ENCODE assay signal across 8 cellular contexts in the genomic region with DNA sequence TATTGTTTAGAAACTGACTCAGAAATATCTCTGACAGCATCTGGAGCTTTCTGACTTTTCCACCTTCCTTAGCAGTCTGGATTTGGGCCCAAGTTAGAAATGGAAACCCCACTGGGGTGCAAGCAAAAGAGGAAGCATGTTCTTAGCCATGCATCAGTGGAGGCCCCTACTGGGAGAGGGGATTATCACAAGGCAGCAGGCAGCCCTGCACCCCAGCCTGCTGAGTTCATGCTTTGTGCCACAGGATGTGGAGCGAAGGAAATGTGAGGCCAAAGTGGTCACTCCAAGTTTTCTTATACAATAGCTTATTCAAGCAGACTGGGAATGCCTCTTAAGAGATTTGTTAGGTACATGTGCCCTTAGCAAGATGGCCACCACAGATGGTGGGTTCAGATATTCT.
DNase-seq lines count a peak whose midpoint lies in the region; ATAC-seq, FAIRE-seq and TF ChIP-seq lines count a peak whose summit lies in the region.

No MANE protein-coding gene starts in this region.

- H4K20me1 ChIP-seq in keratinocyte (ENCODE audit: control insufficient read depth, extremely low read depth, insufficient read depth, low read length): no peaks in the 10 kb centered on the region

- dilution Hi-C loops in keratinocyte (cut with MboI; ENCODE audit: extremely low pct_ligation_motif_present, low sequenced_read_pairs): no loop called here

- no peaks in the 10 kb centered on the region for H3K27me3 ChIP-seq in keratinocyte (ENCODE audit: control insufficient read depth, extremely low read depth, insufficient read depth, low read length)
- no peaks in the 10 kb centered on the region for H3K27me3 ChIP-seq in vagina

- no peaks in the 10 kb centered on the region for H3K9me3 ChIP-seq in keratinocyte (ENCODE audit: control insufficient read depth, low read depth, low read length)
- no peaks in the 10 kb centered on the region for H3K9me3 ChIP-seq in vagina

- TF ChIP-seq POLR2A in vagina (IDR thresholded peaks at IDR 0.05): no peak

- no peak for FAIRE-seq in keratinocyte (lab: Jason Lieb, UNC)

- ATAC-seq in HG02610 (IDR thresholded peaks at IDR 0.05; ENCODE audit: unreplicated experiment) (peak; percentile 51), GM18867 (IDR thresholded peaks at IDR 0.05; ENCODE audit: unreplicated experiment) (no peak)

- H3K27ac ChIP-seq in keratinocyte (ENCODE audit: control insufficient read depth, insufficient read depth, low read length): no peak overlapping the region
- no peak overlapping the region for H3K27ac ChIP-seq in vagina

- DNase-seq in NCI-H1417 (lab: John Stamatoyannopoulos, UW) (peak in 2 of 3 experiments; percentile 7 to 17), NCI-H1417 treated with DMSO at 0.1 percent for 48 hours (lab: John Stamatoyannopoulos, UW) (no peak), RPMI8226 (peak; percentile 21), keratinocyte (ENCODE audit: low read depth, low spot score) (no peak), vagina (ENCODE audit: extremely low spot score in 2 of 2) (no peak), NCI-H510A treated with DMSO at 0.1 percent for 48 hours (lab: John Stamatoyannopoulos, UW) (no peak)

- peak; percentile 51 to 67 (median 52) for TF ChIP-seq CTCF in keratinocyte (optimal IDR thresholded peaks at IDR 0.05 in 1 of 3, IDR thresholded peaks at IDR 0.05 in 1 of 3, conservative IDR thresholded peaks at IDR 0.05 in 1 of 3; ENCODE audit: extremely low read depth in 1 of 3, insufficient read depth in 2 of 3, low read length in 3 of 3)
- TF ChIP-seq CTCF in vagina (IDR thresholded peaks at IDR 0.05): no peak

- H3K4me1 ChIP-seq in keratinocyte (ENCODE audit: control insufficient read depth, extremely low read depth, insufficient read depth, low read length): no peaks in the 10 kb centered on the region
- no peaks in the 10 kb centered on the region for H3K4me1 ChIP-seq in vagina

- H3K9ac ChIP-seq in keratinocyte (ENCODE audit: control insufficient read depth, extremely low read depth, insufficient read depth, low read length): no peak overlapping the region

- H3K4me2 ChIP-seq in keratinocyte (ENCODE audit: control insufficient read depth, extremely low read depth, insufficient read depth, low read depth, low read length): no peak overlapping the region

- intact Hi-C loops in vagina (cut with DNase I): no loop called here

- H3K4me3 ChIP-seq in keratinocyte (ENCODE audit: control insufficient read depth in 2 of 3, extremely low read depth in 1 of 3, insufficient read depth in 2 of 3, low read depth in 1 of 3, low read length in 3 of 3): no peak overlapping the region
- no peak overlapping the region for H3K4me3 ChIP-seq in vagina

- no peaks in the 10 kb centered on the region for H3K9me1 ChIP-seq in keratinocyte (ENCODE audit: control insufficient read depth, extremely low read depth, insufficient read depth, low read length)

- no peak overlapping the region for H2AFZ ChIP-seq in keratinocyte (ENCODE audit: control insufficient read depth, low read length)

- H3K36me3 ChIP-seq in keratinocyte (ENCODE audit: control insufficient read depth in 2 of 2, extremely low read depth in 1 of 2, insufficient read depth in 2 of 2, low read length in 2 of 2) (no peaks in the 10 kb centered on the region), vagina (no peaks in the 10 kb centered on the region)

- H3K79me2 ChIP-seq in keratinocyte (ENCODE audit: control insufficient read depth, insufficient read depth, low read length): no peaks in the 10 kb centered on the region

Comparison
In these comparisons a context has a peak if more than half of its experiments do, and no peak if none do; other contexts are left out.
1. DNase-seq: peak in NCI-H1417 (2 of 3) and RPMI8226 (single experiment); none in NCI-H1417 treated with DMSO at 0.1 percent for 48 hours (single experiment), keratinocyte (single experiment), vagina (0 of 2) and NCI-H510A treated with DMSO at 0.1 percent for 48 hours (single experiment).
2. CTCF ChIP-seq: peak in keratinocyte (3 of 3); none in vagina (0 of 3).